In genomic region chr13:27171244-27171829, GRCh38 we compare ENCODE assay signal across 8 cellular contexts. TPM values are rescaled to one million over a fixed set of nuclear protein-coding genes. Genes with fewer than 3 reads are reported as not detected.
DNase-seq lines count a peak whose midpoint lies in the region; ATAC-seq and TF ChIP-seq lines count a peak whose summit lies in the region.

A gene with protein sequence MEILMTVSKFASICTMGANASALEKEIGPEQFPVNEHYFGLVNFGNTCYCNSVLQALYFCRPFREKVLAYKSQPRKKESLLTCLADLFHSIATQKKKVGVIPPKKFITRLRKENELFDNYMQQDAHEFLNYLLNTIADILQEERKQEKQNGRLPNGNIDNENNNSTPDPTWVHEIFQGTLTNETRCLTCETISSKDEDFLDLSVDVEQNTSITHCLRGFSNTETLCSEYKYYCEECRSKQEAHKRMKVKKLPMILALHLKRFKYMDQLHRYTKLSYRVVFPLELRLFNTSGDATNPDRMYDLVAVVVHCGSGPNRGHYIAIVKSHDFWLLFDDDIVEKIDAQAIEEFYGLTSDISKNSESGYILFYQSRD (minus strand): TSS chr13:27171811. CDS start chr13:27171639, 172 bp downstream.

- H3K27ac ChIP-seq in A673 (ENCODE audit: low read depth, low read length, poor library complexity, severe bottlenecking) (peak within 1 kb of the TSS; percentile 76), SK-N-MC (peak within 1 kb of the TSS; percentile 51), brain microvascular endothelial cell (peak within 1 kb of the TSS; percentile 93), layer of hippocampus (ENCODE audit: low read depth, low read length) (peak within 1 kb of the TSS; percentile 86)

- H3K4me3 ChIP-seq in A673 (ENCODE audit: low read depth, low read length, poor library complexity, severe bottlenecking) (peak within 1 kb of the TSS; percentile 87), SK-N-MC (peak within 1 kb of the TSS; percentile 93), brain microvascular endothelial cell (ENCODE audit: low read depth, low read length) (peak within 1 kb of the TSS; percentile 71)

- BruUV-seq in A673 (replicated peaks; lab: Mats Ljungman, UMichigan) = no TSS peak

- ATAC-seq in GM18505 (IDR thresholded peaks at IDR 0.05; ENCODE audit: unreplicated experiment) (peak; percentile 19), HG02981 (IDR thresholded peaks at IDR 0.05; ENCODE audit: unreplicated experiment) (peak; percentile 20)

- peaks cover 21% of the 10 kb centered on the region for H3K4me1 ChIP-seq in A673 (ENCODE audit: insufficient read depth, low read length, poor library complexity, severe bottlenecking)

- H3K36me3 ChIP-seq in A673 (ENCODE audit: insufficient read depth, low read length, poor library complexity, severe bottlenecking) (no peaks in the 10 kb centered on the region), SK-N-MC (ENCODE audit: insufficient read depth, low read length) (no peaks in the 10 kb centered on the region), brain microvascular endothelial cell (replicated peaks) (no peaks in the 10 kb centered on the region)

- no peak for TF ChIP-seq CTCF in A673 (conservative IDR thresholded peaks at IDR 0.05; ENCODE audit: low read depth, low read length)
- TF ChIP-seq CTCF in brain microvascular endothelial cell (IDR thresholded peaks at IDR 0.05; ENCODE audit: low read depth, low read length, missing control alignments) = peak; percentile 7

- peak; percentile 74 for TF ChIP-seq POLR2A in GM18505 (IDR thresholded peaks at IDR 0.05; ENCODE audit: borderline replicate concordance, extremely low read depth, insufficient read depth, insufficient read length)

- peak within 1 kb of the TSS; percentile 81 for H3K9ac ChIP-seq in SK-N-MC (ENCODE audit: insufficient read length)

- H3K27me3 ChIP-seq in A673 (replicated peaks; ENCODE audit: insufficient read depth, low read depth, low read length, poor library complexity) = no peaks in the 10 kb centered on the region
- no peaks in the 10 kb centered on the region for H3K27me3 ChIP-seq in brain microvascular endothelial cell (replicated peaks)
- no peaks in the 10 kb centered on the region for H3K27me3 ChIP-seq in layer of hippocampus (ENCODE audit: control insufficient read depth, insufficient read depth, low read length)

- in situ Hi-C loops in brain microvascular endothelial cell (cut with HindIII; ENCODE audit: low pct_ligation_motif_present, low sequenced_read_pairs) = no loop called here

- CTCF ChIA-PET in A673 (lab: Charles Lee) = no interaction called here

- H3K9me3 ChIP-seq in A673 (ENCODE audit: low read depth, low read length, poor library complexity, severe bottlenecking) = no peaks in the 10 kb centered on the region
- H3K9me3 ChIP-seq in SK-N-MC (ENCODE audit: low read depth, low read length) = no peaks in the 10 kb centered on the region

- POLR2A ChIA-PET in A673 (lab: Charles Lee; ENCODE audit: low non-redundant PET) = interaction anchor here (0.6 kb wide), 1 partner anchor 456 kb away, joined by 3 read pairs; no protein-coding TSS in a partner anchor

- DNase-seq in A673 (ENCODE audit: low spot score) = peak; percentile 54
- DNase-seq in SK-N-MC (ENCODE audit: low read depth, low spot score) = no peak
- no peak for DNase-seq in brain microvascular endothelial cell
- peak; percentile 21 to 26 for DNase-seq in stimulated activated CD4-positive, alpha-beta T cell treated with anti-CD3 and anti-CD28 coated beads, Interleukin-2, amount 100 ng/mL, for 48 hours
- no peak for DNase-seq in putamen (ENCODE audit: low spot score)

- intact Hi-C loops in A673 (cut with micrococcal nuclease; ENCODE audit: unreplicated experiment) = loop anchor here (5.0 kb wide), 1 partner anchor 81 kb away; the partner anchor contains the start of gene RPL21

RNA-seq across cellular contexts. Expression of the gene that starts here (rescaled TPM):
- total RNA-seq in A673 (2021) = 16.6 and 18.2 TPM in 2 replicates

Comparison
In these comparisons a context has a peak if more than half of its experiments do, and no peak if none do; other contexts are left out.
1. DNase-seq: peak in A673 (single experiment) and stimulated activated CD4-positive, alpha-beta T cell treated with anti-CD3 and anti-CD28 coated beads, Interleukin-2, amount 100 ng/mL, for 48 hours (2 of 2); none in SK-N-MC (single experiment), brain microvascular endothelial cell (single experiment) and putamen (single experiment).
2. Peak in every context shown above with its lines, with median percentiles within 50 percentile points of each other: H3K27ac ChIP-seq and H3K4me3 ChIP-seq.